In the genomic region with DNA sequence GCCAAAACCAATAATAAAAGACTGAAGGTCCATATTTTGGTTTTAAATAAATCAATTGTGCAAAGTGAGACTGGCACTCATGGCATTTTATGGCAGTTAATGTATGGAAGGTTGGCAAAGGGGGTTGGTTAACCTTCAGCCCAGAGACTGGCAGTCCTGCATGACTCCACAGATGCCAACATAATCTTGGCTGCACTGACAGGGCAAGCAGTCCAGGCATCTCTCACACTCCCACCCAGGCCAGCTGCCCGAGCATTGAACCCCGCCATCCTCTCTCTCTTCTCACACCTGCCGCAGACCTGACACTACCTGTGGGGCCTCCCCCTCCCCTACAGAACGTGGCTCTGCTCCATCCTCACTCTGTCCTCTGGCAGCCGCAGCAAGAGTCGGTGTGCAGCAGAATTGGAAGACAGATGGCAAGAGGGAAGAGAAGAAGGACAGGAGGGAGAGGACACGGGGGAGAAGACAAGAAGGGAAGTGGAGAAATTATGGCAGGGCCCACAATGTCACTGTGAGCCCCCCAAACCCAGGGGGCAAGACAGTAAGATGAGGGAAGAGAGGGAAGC, we compare ENCODE assay signal across 20 cellular contexts. TPM values are rescaled to one million over a fixed set of nuclear protein-coding genes. Genes with fewer than 3 reads are reported as not detected.
DNase-seq lines count a peak whose midpoint lies in the region; ATAC-seq and TF ChIP-seq lines count a peak whose summit lies in the region.
"Had no signal": no experiment of that assay in that cellular context is flagged by ENCODE, and none has a peak within 500 bp of the region (broad histone marks: within the 10 kb centered on the region; RNA-seq: fewer than 3 reads in every experiment).

No MANE protein-coding gene starts in this region.

- H3K9me3 ChIP-seq in HEK293 (ENCODE audit: control insufficient read depth, insufficient read depth, low read depth, low read length) (no peaks in the 10 kb centered on the region), esophagus muscularis mucosa (no peaks in the 10 kb centered on the region)
- H3K9me3 ChIP-seq: left lung, thoracic aorta had no signal

- H3K36me3 ChIP-seq in HEK293 (ENCODE audit: control insufficient read depth in 2 of 2, insufficient read depth in 1 of 2, low read length in 2 of 2) = no peaks in the 10 kb centered on the region
- H3K36me3 ChIP-seq in rectal smooth muscle tissue (ENCODE audit: control insufficient read depth, insufficient read depth, low read length) = no peaks in the 10 kb centered on the region
- H3K36me3 ChIP-seq in esophagus muscularis mucosa = peaks cover 0 to 10% (median 2%) of the 10 kb centered on the region in 4 donors
- H3K36me3 ChIP-seq: thoracic aorta had no signal

- no peak for TF ChIP-seq POLR2A in esophagus muscularis mucosa (IDR thresholded peaks at IDR 0.05; ENCODE audit: low read depth)

- 61% methylated on average over 4 of the region's 7 CpGs for WGBS in esophagus muscularis mucosa

- DNase-seq in DMS 273 (lab: John Stamatoyannopoulos, UW; ENCODE audit: unreplicated experiment) (peak; percentile 49), DMS 273 treated with DMSO at 0.1 percent for 48 hours (lab: John Stamatoyannopoulos, UW) (no peak), SIG-M5 (lab: John Stamatoyannopoulos, UW) (no peak), esophagus muscularis mucosa (ENCODE audit: extremely low spot score) (no peak)
- DNase-seq: activated CD4-positive, alpha-beta T cell treated with anti-CD3 and anti-CD28 coated beads for 48 hours; DMS79 treated with DMSO at 0.1 percent for 48 hours; foreskin fibroblast; left lung; NCI-H1105 treated with DMSO at 0.1 percent for 48 hours; NCI-H226; NK-92 treated with Interleukin-12 subunit alpha and Interleukin-12 subunit beta, amount 100 ng/mL, for 24 hours; SHP77 had no signal

- intact Hi-C loops in dendritic cell treated with granulocyte-macrophage colony-stimulating factor and Interleukin-4, amounts not matched to agents 40 ng/mL and 50 ng/mL, for 4 days (cut with micrococcal nuclease) = no loop called here
- intact Hi-C loops in esophagus muscularis mucosa (cut with DNase I) = loop anchor here (5.0 kb wide), 2 partner anchors 37 to 43 kb away; no protein-coding TSS in a partner anchor

- POLR2A ChIA-PET in HEK293 (lab: Yijun Ruan, JAX) = no interaction called here

- H3K27me3 ChIP-seq in rectal smooth muscle tissue (ENCODE audit: control insufficient read depth, insufficient read depth, low read length) = no peaks in the 10 kb centered on the region
- H3K27me3 ChIP-seq in esophagus muscularis mucosa = no peaks in the 10 kb centered on the region
- H3K27me3 ChIP-seq: BLaER1, left lung had no signal

- H3K4me3 ChIP-seq in HEK293 (ENCODE audit: low read depth, low read length) (no peak overlapping the region), rectal smooth muscle tissue (ENCODE audit: low read length) (no peak overlapping the region), esophagus muscularis mucosa (no peak overlapping the region)
- H3K4me3 ChIP-seq: BLaER1, left lung, thoracic aorta had no signal

- TF ChIP-seq EP300 in esophagus muscularis mucosa (IDR thresholded peaks at IDR 0.05) = no peak

- H3K4me1 ChIP-seq in HEK293 (ENCODE audit: control insufficient read depth, insufficient read depth, low read length) (peaks cover 2% of the 10 kb centered on the region; the same call in 1 of the 2 replicates), rectal smooth muscle tissue (ENCODE audit: control insufficient read depth, insufficient read depth, low read length) (peaks cover 68% of the 10 kb centered on the region), esophagus muscularis mucosa (peaks cover 0 to 77% (median 30%) of the 10 kb centered on the region in 4 donors)

- H3K4me1 Mint-ChIP-seq in dendritic cell treated with granulocyte-macrophage colony-stimulating factor and Interleukin-4, amounts not matched to agents 40 ng/mL and 50 ng/mL, for 4 days (ENCODE audit: low read depth) = peaks cover 46% of the 10 kb centered on the region

- CTCF ChIA-PET in HEK293 (lab: Yijun Ruan, JAX) = no interaction called here

- H3K9me3 Mint-ChIP-seq in dendritic cell treated with granulocyte-macrophage colony-stimulating factor and Interleukin-4, amounts not matched to agents 40 ng/mL and 50 ng/mL, for 4 days = no peaks in the 10 kb centered on the region

- H3K27ac Mint-ChIP-seq in dendritic cell treated with granulocyte-macrophage colony-stimulating factor and Interleukin-4, amounts not matched to agents 40 ng/mL and 50 ng/mL, for 4 days = peak overlapping the region; percentile 17
- H3K27ac Mint-ChIP-seq: progenitor cell of endocrine pancreas had no signal

- H3K36me3 Mint-ChIP-seq in dendritic cell treated with granulocyte-macrophage colony-stimulating factor and Interleukin-4, amounts not matched to agents 40 ng/mL and 50 ng/mL, for 4 days (ENCODE audit: low read depth) = peaks cover 39% of the 10 kb centered on the region

- no peaks in the 10 kb centered on the region for H3K27me3 Mint-ChIP-seq in dendritic cell treated with granulocyte-macrophage colony-stimulating factor and Interleukin-4, amounts not matched to agents 40 ng/mL and 50 ng/mL, for 4 days
- H3K27me3 Mint-ChIP-seq: progenitor cell of endocrine pancreas had no signal

- no peak overlapping the region for H3K9ac ChIP-seq in rectal smooth muscle tissue (ENCODE audit: low read length)
- H3K9ac ChIP-seq: BLaER1 had no signal

- no peak overlapping the region for H3K4me3 Mint-ChIP-seq in dendritic cell treated with granulocyte-macrophage colony-stimulating factor and Interleukin-4, amounts not matched to agents 40 ng/mL and 50 ng/mL, for 4 days

- H3K27ac ChIP-seq in HEK293 (ENCODE audit: extremely low read depth, low read depth, low read length) (no peak overlapping the region), rectal smooth muscle tissue (ENCODE audit: low read depth, low read length) (peak overlapping the region; percentile 38), esophagus muscularis mucosa (replicated peaks in 1 of 4) (peak overlapping the region in 1 of 4 donors; percentile 100)
- H3K27ac ChIP-seq: 22Rv1, BLaER1, left lung, thoracic aorta had no signal

- ATAC-seq in HG02642 (IDR thresholded peaks at IDR 0.05; ENCODE audit: poor library complexity, unreplicated experiment) = no peak
- ATAC-seq: left lung had no signal

- TF ChIP-seq CTCF in HEK293 (tag by site-specific recombination; IDR thresholded peaks at IDR 0.05) (no peak), esophagus muscularis mucosa (IDR thresholded peaks at IDR 0.05) (no peak)

TF ChIP-seq in HEK293, 187 proteins besides CTCF, POLR2A, EP300 and RAD21 (continues in another document):
- TF ChIP-seq ZNF280D (tag by site-specific recombination; IDR thresholded peaks at IDR 0.05) = no peak
- TF ChIP-seq ZNF518A (tag by site-specific recombination; conservative IDR thresholded peaks at IDR 0.05; ENCODE audit: low read depth) = no peak

RNA-seq across cellular contexts. Expression of gene ITPKB, which starts 43.7 kb away (rescaled TPM):
- 100 to 1,000 TPM in 2 of 4 donors, 10 to 100 TPM in 2; 71.1 to 156 (median 116) TPM for total RNA-seq in esophagus muscularis mucosa
